Comparison of ENCODE assay signal across 1 cellular context in the genomic region with DNA sequence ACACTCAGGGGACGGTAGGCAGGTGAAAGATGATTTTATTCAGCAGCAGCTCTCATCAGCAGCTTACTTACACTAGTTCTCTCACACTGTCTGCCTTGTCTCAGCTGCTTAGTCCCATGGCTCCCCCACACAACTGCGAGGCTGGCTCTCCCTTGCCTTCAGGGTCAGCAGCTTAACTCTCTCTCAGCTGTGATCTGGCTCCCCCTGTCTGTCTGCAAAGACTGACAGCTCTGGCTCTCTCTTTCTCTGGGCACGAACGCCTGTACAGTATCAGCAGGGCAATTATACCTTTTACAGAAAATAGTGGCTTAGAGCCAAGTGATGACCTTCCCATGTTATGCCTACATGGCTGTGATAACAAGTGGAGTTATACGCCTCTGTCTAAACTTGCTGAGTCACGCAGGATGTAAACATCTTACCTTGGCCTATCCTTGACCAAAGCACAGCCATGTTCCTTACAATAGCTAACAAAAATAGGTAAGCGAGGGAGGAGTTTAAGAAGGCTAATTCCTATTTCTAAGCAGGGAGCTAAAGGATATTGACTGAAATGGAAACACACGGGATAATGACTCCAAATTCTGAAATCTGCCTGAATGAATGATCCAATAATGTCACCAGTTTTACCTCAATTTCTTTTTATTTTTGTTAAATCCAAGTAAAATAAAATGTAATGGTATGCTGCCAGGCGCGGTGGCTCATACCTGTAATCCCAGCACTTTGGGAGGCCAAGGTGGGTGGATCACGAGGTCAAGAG.
TF ChIP-seq lines count a peak whose summit lies in the region.

No MANE protein-coding gene starts in this region.

TF ChIP-seq in GM12878, 131 proteins besides CTCF, POLR2A, EP300 and RAD21:
- no peak for TF ChIP-seq ZBED1 (IDR thresholded peaks at IDR 0.05; ENCODE audit: borderline replicate concordance)
- TF ChIP-seq, protein P1, sequence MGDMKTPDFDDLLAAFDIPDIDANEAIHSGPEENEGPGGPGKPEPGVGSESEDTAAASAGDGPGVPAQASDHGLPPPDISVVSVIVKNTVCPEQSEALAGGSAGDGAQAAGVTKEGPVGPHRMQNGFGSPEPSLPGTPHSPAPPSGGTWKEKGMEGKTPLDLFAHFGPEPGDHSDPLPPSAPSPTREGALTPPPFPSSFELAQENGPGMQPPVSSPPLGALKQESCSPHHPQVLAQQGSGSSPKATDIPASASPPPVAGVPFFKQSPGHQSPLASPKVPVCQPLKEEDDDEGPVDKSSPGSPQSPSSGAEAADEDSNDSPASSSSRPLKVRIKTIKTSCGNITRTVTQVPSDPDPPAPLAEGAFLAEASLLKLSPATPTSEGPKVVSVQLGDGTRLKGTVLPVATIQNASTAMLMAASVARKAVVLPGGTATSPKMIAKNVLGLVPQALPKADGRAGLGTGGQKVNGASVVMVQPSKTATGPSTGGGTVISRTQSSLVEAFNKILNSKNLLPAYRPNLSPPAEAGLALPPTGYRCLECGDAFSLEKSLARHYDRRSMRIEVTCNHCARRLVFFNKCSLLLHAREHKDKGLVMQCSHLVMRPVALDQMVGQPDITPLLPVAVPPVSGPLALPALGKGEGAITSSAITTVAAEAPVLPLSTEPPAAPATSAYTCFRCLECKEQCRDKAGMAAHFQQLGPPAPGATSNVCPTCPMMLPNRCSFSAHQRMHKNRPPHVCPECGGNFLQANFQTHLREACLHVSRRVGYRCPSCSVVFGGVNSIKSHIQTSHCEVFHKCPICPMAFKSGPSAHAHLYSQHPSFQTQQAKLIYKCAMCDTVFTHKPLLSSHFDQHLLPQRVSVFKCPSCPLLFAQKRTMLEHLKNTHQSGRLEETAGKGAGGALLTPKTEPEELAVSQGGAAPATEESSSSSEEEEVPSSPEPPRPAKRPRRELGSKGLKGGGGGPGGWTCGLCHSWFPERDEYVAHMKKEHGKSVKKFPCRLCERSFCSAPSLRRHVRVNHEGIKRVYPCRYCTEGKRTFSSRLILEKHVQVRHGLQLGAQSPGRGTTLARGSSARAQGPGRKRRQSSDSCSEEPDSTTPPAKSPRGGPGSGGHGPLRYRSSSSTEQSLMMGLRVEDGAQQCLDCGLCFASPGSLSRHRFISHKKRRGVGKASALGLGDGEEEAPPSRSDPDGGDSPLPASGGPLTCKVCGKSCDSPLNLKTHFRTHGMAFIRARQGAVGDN (IDR thresholded peaks at IDR 0.05) = peak; percentile 46; the same call in 1 of the 2 replicates
- TF ChIP-seq RAD51 (IDR thresholded peaks at IDR 0.05) = no peak
- 0 out of 2 replicates have a peak, but pooled peaks have one; percentile 21 for TF ChIP-seq BACH1 (IDR thresholded peaks at IDR 0.05; ENCODE audit: borderline replicate concordance)
- no peak for TF ChIP-seq TAF1 (IDR thresholded peaks at IDR 0.05; ENCODE audit: borderline replicate concordance, low read depth, low read length)
- TF ChIP-seq ZSCAN29 (IDR thresholded peaks at IDR 0.05) = no peak
- TF ChIP-seq, protein P2, sequence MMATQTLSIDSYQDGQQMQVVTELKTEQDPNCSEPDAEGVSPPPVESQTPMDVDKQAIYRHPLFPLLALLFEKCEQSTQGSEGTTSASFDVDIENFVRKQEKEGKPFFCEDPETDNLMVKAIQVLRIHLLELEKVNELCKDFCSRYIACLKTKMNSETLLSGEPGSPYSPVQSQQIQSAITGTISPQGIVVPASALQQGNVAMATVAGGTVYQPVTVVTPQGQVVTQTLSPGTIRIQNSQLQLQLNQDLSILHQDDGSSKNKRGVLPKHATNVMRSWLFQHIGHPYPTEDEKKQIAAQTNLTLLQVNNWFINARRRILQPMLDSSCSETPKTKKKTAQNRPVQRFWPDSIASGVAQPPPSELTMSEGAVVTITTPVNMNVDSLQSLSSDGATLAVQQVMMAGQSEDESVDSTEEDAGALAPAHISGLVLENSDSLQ (IDR thresholded peaks at IDR 0.05) = peak; percentile 78
- TF ChIP-seq NFXL1 (IDR thresholded peaks at IDR 0.05; ENCODE audit: borderline replicate concordance) = no peak
- TF ChIP-seq SMAD1 (IDR thresholded peaks at IDR 0.05; ENCODE audit: low read depth, partially characterized antibody) = no peak
- TF ChIP-seq, protein P3, sequence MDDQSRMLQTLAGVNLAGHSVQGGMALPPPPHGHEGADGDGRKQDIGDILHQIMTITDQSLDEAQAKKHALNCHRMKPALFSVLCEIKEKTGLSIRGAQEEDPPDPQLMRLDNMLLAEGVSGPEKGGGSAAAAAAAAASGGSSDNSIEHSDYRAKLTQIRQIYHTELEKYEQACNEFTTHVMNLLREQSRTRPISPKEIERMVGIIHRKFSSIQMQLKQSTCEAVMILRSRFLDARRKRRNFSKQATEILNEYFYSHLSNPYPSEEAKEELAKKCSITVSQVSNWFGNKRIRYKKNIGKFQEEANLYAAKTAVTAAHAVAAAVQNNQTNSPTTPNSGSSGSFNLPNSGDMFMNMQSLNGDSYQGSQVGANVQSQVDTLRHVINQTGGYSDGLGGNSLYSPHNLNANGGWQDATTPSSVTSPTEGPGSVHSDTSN (IDR thresholded peaks at IDR 0.05; ENCODE audit: insufficient replicate concordance, low read depth, low read length) = peak; percentile 68
- TF ChIP-seq RFX5 (IDR thresholded peaks at IDR 0.05; ENCODE audit: low read depth, low read length) = no peak
